In the genomic region with DNA sequence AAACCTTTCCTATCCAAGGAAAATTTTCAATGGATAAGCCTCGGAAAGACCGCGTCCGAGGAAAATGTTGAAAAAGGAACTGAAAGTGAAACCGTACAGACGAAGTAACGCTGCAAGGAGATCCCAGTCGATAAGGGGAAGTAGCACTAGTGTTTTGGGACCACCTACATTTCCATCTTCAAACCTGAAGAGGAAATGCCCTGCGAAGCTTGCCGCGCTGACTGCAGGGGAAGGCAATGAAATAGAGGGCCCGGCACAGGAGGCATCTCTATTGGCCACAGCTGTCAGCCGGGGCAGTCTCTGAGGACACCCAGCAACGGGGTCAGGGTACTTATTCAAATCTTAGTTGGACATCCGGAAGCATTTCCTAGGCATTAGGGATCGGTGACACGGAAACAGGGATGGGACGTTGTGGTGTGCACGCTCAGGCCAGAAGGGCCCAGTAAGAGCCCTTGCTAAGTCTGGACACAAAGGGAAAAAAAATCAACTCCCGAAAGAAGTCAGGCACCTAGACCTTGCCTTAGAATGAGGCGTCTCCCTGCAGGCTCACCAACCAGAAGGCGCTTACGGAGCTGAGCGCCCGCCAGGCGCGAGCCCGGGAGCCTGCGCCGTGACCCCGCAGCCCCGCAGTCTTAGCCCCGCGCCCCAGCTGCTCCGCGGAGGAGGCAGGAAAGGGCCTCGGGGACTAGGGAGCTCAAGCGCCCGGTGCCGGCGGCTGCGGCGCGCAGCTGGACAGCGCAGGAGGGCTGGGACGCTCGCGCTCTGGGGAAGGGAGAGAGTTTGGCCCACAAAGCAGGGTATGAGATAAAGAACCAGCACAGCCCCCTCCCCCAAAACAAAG, we compare ENCODE assay signal across 8 cellular contexts. TPM values are rescaled to one million over a fixed set of nuclear protein-coding genes. Genes with fewer than 3 reads are reported as not detected.
DNase-seq lines count a peak whose midpoint lies in the region; ATAC-seq, FAIRE-seq and TF ChIP-seq lines count a peak whose summit lies in the region.

No MANE protein-coding gene starts in this region.

- DNase-seq in Ammon's horn (ENCODE audit: low spot score), result peak; percentile 70
- peak; percentile 4 for DNase-seq in NCI-H345 treated with DMSO at 0.1 percent for 48 hours (lab: John Stamatoyannopoulos, UW; ENCODE audit: unreplicated experiment)
- peak; percentile 41 for DNase-seq in activated CD4-positive, alpha-beta T cell treated with anti-CD3 and anti-CD28 coated beads for 1 hour
- DNase-seq in dorsolateral prefrontal cortex, result peak in 9 of 10 donors; percentile 28 to 69 (median 60)
- DNase-seq in HepG2 (ENCODE audit: low spot score), result peak; percentile 79
- DNase-seq in stimulated activated CD8-positive, alpha-beta memory T cell treated with anti-CD3 and anti-CD28 coated beads, Interleukin-15, amount 100 ng/mL, for 4 hours (ENCODE audit: low read depth in 2 of 2), result peak; percentile 36 to 42

- intact Hi-C loops in dorsolateral prefrontal cortex (cut with DNase I), result loop anchor here (5.0 to 10.0 kb wide), 5 partner anchors 52 to 350 kb away; a partner anchor contains a TSS
- intact Hi-C loops in HepG2 (cut with micrococcal nuclease; ENCODE audit: unreplicated experiment), result loop anchor here (2.0 kb wide), 1 partner anchor 48 kb away; no protein-coding TSS in a partner anchor

- H3K27me3 ChIP-seq in dorsolateral prefrontal cortex, result no peaks in the 10 kb centered on the region
- H3K27me3 ChIP-seq in HepG2 (ENCODE audit: control insufficient read depth in 1 of 2, insufficient read depth in 2 of 2, low read length in 2 of 2), result no peaks in the 10 kb centered on the region; a peak in 2 of 5 replicates

- no peak for TF ChIP-seq EP300 in HepG2 (IDR thresholded peaks at IDR 0.05; ENCODE audit: low read depth in 2 of 2, low read length in 2 of 2)
- TF ChIP-seq EP300 in HepG2 (CRISPR knock-in tag; IDR thresholded peaks at IDR 0.05; ENCODE audit: borderline replicate concordance), result no peak

- no peaks in the 10 kb centered on the region for H3K9me3 ChIP-seq in HepG2 (ENCODE audit: low read length)

- H3K36me3 ChIP-seq in HepG2 (replicated peaks in 1 of 2; ENCODE audit: control insufficient read depth in 1 of 2, insufficient read depth in 2 of 2, low read length in 2 of 2), result peaks cover 8 to 29% of the 10 kb centered on the region in 2 experiments

- H4K20me1 ChIP-seq in HepG2 (ENCODE audit: insufficient read depth, low read length), result no peaks in the 10 kb centered on the region

- H3K9ac ChIP-seq in HepG2 (ENCODE audit: insufficient read depth, low read depth, low read length), result peak overlapping the region; percentile 87

- H3K27ac ChIP-seq in dorsolateral prefrontal cortex (peak overlapping the region; percentile 88 to 100 (median 98)), HepG2 (ENCODE audit: extremely low read length, insufficient read depth, low read length) (peak overlapping the region; percentile 94)

- TF ChIP-seq RAD21 in HepG2 (CRISPR knock-in tag; IDR thresholded peaks at IDR 0.05), result no peak

- POLR2A ChIA-PET in HepG2 (lab: Yijun Ruan, JAX), result interaction anchor here (0.6 to 4.3 kb wide), 18 partner anchors 10 to 784 kb away, joined by 3 to 60 read pairs (median 4); a partner anchor contains a TSS

- H3K4me2 ChIP-seq in HepG2 (ENCODE audit: low read depth, low read length), result peak overlapping the region; percentile 85

- WGBS in HepG2 (ENCODE audit: low lambda C conversion rate), result under 1% methylated on average over 17 of the region's 48 CpGs

- H3K4me3 ChIP-seq in dorsolateral prefrontal cortex (peak overlapping the region; percentile 62 to 98 (median 92)), HepG2 (replicated peaks in 1 of 3; ENCODE audit: insufficient read depth in 1 of 3, low read depth in 2 of 3, low read length in 3 of 3) (peak overlapping the region; percentile 78 to 84 (median 79))

- TSS peak; percentile 87 for BruUV-seq in HepG2 (replicated peaks; lab: Mats Ljungman, UMichigan)

- in situ Hi-C loops in HepG2 (cut with HindIII; ENCODE audit: extremely low pct_ligation_motif_present, low pct_unique_long_range_greater_than_20kb), result no loop called here

- peak; percentile 60 for FAIRE-seq in HepG2 (lab: Jason Lieb, UNC)

- peak; percentile 62 to 65 for TF ChIP-seq POLR2A in HepG2 (IDR thresholded peaks at IDR 0.05; ENCODE audit: insufficient read depth in 1 of 2, low read depth in 2 of 2, low read length in 2 of 2)

- H3K79me2 ChIP-seq in HepG2 (ENCODE audit: insufficient read depth, low read length), result peaks cover 13% of the 10 kb centered on the region

- no peak overlapping the region for H2AFZ ChIP-seq in HepG2 (ENCODE audit: low read length)

- H3K4me1 ChIP-seq in HepG2 (ENCODE audit: insufficient read depth, low read length), result peaks cover 18% of the 10 kb centered on the region

- TF ChIP-seq CTCF in dorsolateral prefrontal cortex (IDR thresholded peaks at IDR 0.05 in 54 of 56, conservative IDR thresholded peaks at IDR 0.05 in 2 of 56; ENCODE audit: low read depth in 1 of 56, partially characterized antibody in 56 of 56) (peak in 2 of 56 donors; percentile 2 to 8), HepG2 (CRISPR knock-in tag; IDR thresholded peaks at IDR 0.05) (no peak)

- CTCF ChIA-PET in HepG2 (lab: Yijun Ruan, JAX; ENCODE audit: low intra/inter-chr PET ratio, low total read pairs), result no interaction called here

- peak; percentile 49 for ATAC-seq in GM18907 (IDR thresholded peaks at IDR 0.05; ENCODE audit: unreplicated experiment)
- ATAC-seq in HG03108 (IDR thresholded peaks at IDR 0.05; ENCODE audit: unreplicated experiment), result peak; percentile 40
- peak; percentile 86 for ATAC-seq in HepG2

RNA-seq across cellular contexts. Expression of a gene that starts 0.6 kb away (rescaled TPM):
- total RNA-seq in dorsolateral prefrontal cortex (10 to 100 TPM; 46.0 to 87.0 (median 63.2) TPM), HepG2 (2016; rRNA removed; fragmentation: Illumina TruSeq; extraction: Trizol) (32.2 and 39.4 TPM in 2 replicates)
- total RNA-seq in HepG2 (2016; cell fraction: cytosol; rRNA removed; fragmentation: Illumina TruSeq; extraction: Trizol; ENCODE audit: low read depth), result 10.2 and 10.9 TPM in 2 replicates
- total RNA-seq in HepG2 (2016; cell fraction: insoluble cytoplasmic fraction; rRNA removed; fragmentation: Illumina TruSeq; extraction: Trizol), result 35.2 and 38.6 TPM in 2 replicates
- total RNA-seq in HepG2 (2016; cell fraction: membrane; rRNA removed; fragmentation: Illumina TruSeq; extraction: Trizol), result 21.9 and 22.5 TPM in 2 replicates
- 36.9 and 43.8 TPM in 2 replicates for total RNA-seq in HepG2 (2016; cell fraction: nucleus; rRNA removed; fragmentation: Illumina TruSeq; extraction: Trizol)
- 26.9 and 40.0 TPM in 2 replicates for polyA plus RNA-seq in HepG2 (2011; rRNA removed)
- 13.4 and 14.2 TPM in 2 replicates for polyA plus RNA-seq in HepG2 (2011; cell fraction: cytosol; rRNA removed)
- 155 and 169 TPM in 2 replicates for polyA plus RNA-seq in HepG2 (2011; cell fraction: nucleus; rRNA removed)
- polyA plus RNA-seq in HepG2 (2012), result 15.0 and 18.0 TPM in 2 replicates
- polyA plus RNA-seq in HepG2 (2016; cell fraction: cytosol; fragmentation: Illumina TruSeq; extraction: Trizol; ENCODE audit: low read depth), result 5.6 and 6.8 TPM in 2 replicates
- 25.5 and 27.5 TPM in 2 replicates for polyA plus RNA-seq in HepG2 (2016; cell fraction: insoluble cytoplasmic fraction; fragmentation: Illumina TruSeq; extraction: Trizol; ENCODE audit: low read depth)
- polyA plus RNA-seq in HepG2 (2016; cell fraction: membrane; fragmentation: Illumina TruSeq; extraction: Trizol; ENCODE audit: low read depth), result 12.4 and 13.2 TPM in 2 replicates
- 90.2 and 94.9 TPM in 2 replicates for polyA plus RNA-seq in HepG2 (2016; cell fraction: nucleus; fragmentation: Illumina TruSeq; extraction: Trizol; ENCODE audit: insufficient read depth, low read depth)
- polyA minus RNA-seq in HepG2 (2011; rRNA and poly(A)+ RNA removed; ENCODE audit: low replicate concordance), result 71.6 and 214 TPM in 2 replicates
- polyA minus RNA-seq in HepG2 (2011; cell fraction: cytosol; rRNA and poly(A)+ RNA removed), result 13.4 and 14.8 TPM in 2 replicates
- 21.8 and 24.0 TPM in 2 replicates for polyA minus RNA-seq in HepG2 (2011; cell fraction: nucleus; rRNA and poly(A)+ RNA removed)

RNA-seq across cellular contexts. Expression of a gene that starts 6.4 kb away (rescaled TPM):
- total RNA-seq in dorsolateral prefrontal cortex, result 10 to 100 TPM in 115 of 120 experiments, 1 to 10 TPM in 5; 5.0 to 39.7 (median 19.9) TPM
- total RNA-seq in HepG2 (2016; rRNA removed; fragmentation: Illumina TruSeq; extraction: Trizol), result 0.31 TPM in 1 of 2 replicates, not detected in the other
- total RNA-seq in HepG2 (2016; cell fraction: cytosol; rRNA removed; fragmentation: Illumina TruSeq; extraction: Trizol; ENCODE audit: low read depth), result not detected in 2 replicates
- 0.22 TPM in 1 of 2 replicates, not detected in the other for total RNA-seq in HepG2 (2016; cell fraction: insoluble cytoplasmic fraction; rRNA removed; fragmentation: Illumina TruSeq; extraction: Trizol)
- not detected in 2 replicates for total RNA-seq in HepG2 (2016; cell fraction: membrane; rRNA removed; fragmentation: Illumina TruSeq; extraction: Trizol)
- total RNA-seq in HepG2 (2016; cell fraction: nucleus; rRNA removed; fragmentation: Illumina TruSeq; extraction: Trizol), result 0.99 TPM in 1 of 2 replicates, not detected in the other
- 0.15 TPM in 1 of 2 replicates, not detected in the other for polyA plus RNA-seq in HepG2 (2011; rRNA removed)
- polyA plus RNA-seq in HepG2 (2011; cell fraction: cytosol; rRNA removed), result not detected in 2 replicates
- polyA plus RNA-seq in HepG2 (2011; cell fraction: nucleus; rRNA removed), result 0.55 and 0.79 TPM in 2 replicates
- polyA plus RNA-seq in HepG2 (2012), result not detected in 2 replicates
- polyA plus RNA-seq in HepG2 (2016; cell fraction: cytosol; fragmentation: Illumina TruSeq; extraction: Trizol; ENCODE audit: low read depth), result not detected in 2 replicates
- not detected in 2 replicates for polyA plus RNA-seq in HepG2 (2016; cell fraction: insoluble cytoplasmic fraction; fragmentation: Illumina TruSeq; extraction: Trizol; ENCODE audit: low read depth)
- polyA plus RNA-seq in HepG2 (2016; cell fraction: membrane; fragmentation: Illumina TruSeq; extraction: Trizol; ENCODE audit: low read depth), result not detected in 2 replicates
- not detected in 2 replicates for polyA plus RNA-seq in HepG2 (2016; cell fraction: nucleus; fragmentation: Illumina TruSeq; extraction: Trizol; ENCODE audit: insufficient read depth, low read depth)
- 0.28 and 1.2 TPM in 2 replicates for polyA minus RNA-seq in HepG2 (2011; rRNA and poly(A)+ RNA removed; ENCODE audit: low replicate concordance)
- not detected in 2 replicates for polyA minus RNA-seq in HepG2 (2011; cell fraction: cytosol; rRNA and poly(A)+ RNA removed)
- 0.87 and 1.2 TPM in 2 replicates for polyA minus RNA-seq in HepG2 (2011; cell fraction: nucleus; rRNA and poly(A)+ RNA removed)

RNA-seq across cellular contexts. Expression of a gene that starts 24.2 kb away (rescaled TPM):
- total RNA-seq in dorsolateral prefrontal cortex (10 to 100 TPM in 50 of 120 experiments, 1 to 10 TPM in 70; 3.7 to 25.4 (median 8.9) TPM), HepG2 (2016; rRNA removed; fragmentation: Illumina TruSeq; extraction: Trizol) (41.4 and 95.8 TPM in 2 replicates)
- total RNA-seq in HepG2 (2016; cell fraction: cytosol; rRNA removed; fragmentation: Illumina TruSeq; extraction: Trizol; ENCODE audit: low read depth), result 4.5 and 5.4 TPM in 2 replicates
- 42.0 and 91.4 TPM in 2 replicates for total RNA-seq in HepG2 (2016; cell fraction: insoluble cytoplasmic fraction; rRNA removed; fragmentation: Illumina TruSeq; extraction: Trizol)
- 13.3 and 15.6 TPM in 2 replicates for total RNA-seq in HepG2 (2016; cell fraction: membrane; rRNA removed; fragmentation: Illumina TruSeq; extraction: Trizol)
- total RNA-seq in HepG2 (2016; cell fraction: nucleus; rRNA removed; fragmentation: Illumina TruSeq; extraction: Trizol), result 73.4 and 78.1 TPM in 2 replicates
- 105 and 145 TPM in 2 replicates for polyA plus RNA-seq in HepG2 (2011; rRNA removed)
- 97.9 and 106 TPM in 2 replicates for polyA plus RNA-seq in HepG2 (2011; cell fraction: cytosol; rRNA removed)
- polyA plus RNA-seq in HepG2 (2011; cell fraction: nucleus; rRNA removed), result 65.0 and 70.1 TPM in 2 replicates
- 48.5 and 60.7 TPM in 2 replicates for polyA plus RNA-seq in HepG2 (2012)
- polyA plus RNA-seq in HepG2 (2016; cell fraction: cytosol; fragmentation: Illumina TruSeq; extraction: Trizol; ENCODE audit: low read depth), result 4.5 and 4.7 TPM in 2 replicates
- polyA plus RNA-seq in HepG2 (2016; cell fraction: insoluble cytoplasmic fraction; fragmentation: Illumina TruSeq; extraction: Trizol; ENCODE audit: low read depth), result 24.5 and 27.5 TPM in 2 replicates
- 8.6 and 9.1 TPM in 2 replicates for polyA plus RNA-seq in HepG2 (2016; cell fraction: membrane; fragmentation: Illumina TruSeq; extraction: Trizol; ENCODE audit: low read depth)
- 69.9 and 80.4 TPM in 2 replicates for polyA plus RNA-seq in HepG2 (2016; cell fraction: nucleus; fragmentation: Illumina TruSeq; extraction: Trizol; ENCODE audit: insufficient read depth, low read depth)
- polyA minus RNA-seq in HepG2 (2011; rRNA and poly(A)+ RNA removed; ENCODE audit: low replicate concordance), result 95.1 and 327 TPM in 2 replicates
- polyA minus RNA-seq in HepG2 (2011; cell fraction: cytosol; rRNA and poly(A)+ RNA removed), result 74.7 and 90.1 TPM in 2 replicates
- polyA minus RNA-seq in HepG2 (2011; cell fraction: nucleus; rRNA and poly(A)+ RNA removed), result 27.6 and 39.4 TPM in 2 replicates

RNA-seq across cellular contexts. Expression of a gene that starts 24.6 kb away (rescaled TPM):
- total RNA-seq in dorsolateral prefrontal cortex (10 to 100 TPM in 1 of 120 experiments, 1 to 10 TPM in 116, under 1 TPM in 3; 0.67 to 13.9 (median 3.2) TPM), HepG2 (2016; rRNA removed; fragmentation: Illumina TruSeq; extraction: Trizol) (0.20 TPM in 1 of 2 replicates, not detected in the other)
- total RNA-seq in HepG2 (2016; cell fraction: cytosol; rRNA removed; fragmentation: Illumina TruSeq; extraction: Trizol; ENCODE audit: low read depth), result not detected in 2 replicates
- total RNA-seq in HepG2 (2016; cell fraction: insoluble cytoplasmic fraction; rRNA removed; fragmentation: Illumina TruSeq; extraction: Trizol), result 0.07 and 0.37 TPM in 2 replicates
- not detected in 2 replicates for total RNA-seq in HepG2 (2016; cell fraction: membrane; rRNA removed; fragmentation: Illumina TruSeq; extraction: Trizol)
- total RNA-seq in HepG2 (2016; cell fraction: nucleus; rRNA removed; fragmentation: Illumina TruSeq; extraction: Trizol), result 0.16 and 0.34 TPM in 2 replicates
- polyA plus RNA-seq in HepG2 (2011; rRNA removed), result 0.13 and 0.17 TPM in 2 replicates
- polyA plus RNA-seq in HepG2 (2011; cell fraction: cytosol; rRNA removed), result 0.04 and 0.05 TPM in 2 replicates
- polyA plus RNA-seq in HepG2 (2011; cell fraction: nucleus; rRNA removed), result 0.61 and 0.68 TPM in 2 replicates
- polyA plus RNA-seq in HepG2 (2012), result 0.16 and 0.21 TPM in 2 replicates
- polyA plus RNA-seq in HepG2 (2016; cell fraction: cytosol; fragmentation: Illumina TruSeq; extraction: Trizol; ENCODE audit: low read depth), result 0.03 TPM in 1 of 2 replicates, not detected in the other
- 0.07 and 0.09 TPM in 2 replicates for polyA plus RNA-seq in HepG2 (2016; cell fraction: insoluble cytoplasmic fraction; fragmentation: Illumina TruSeq; extraction: Trizol; ENCODE audit: low read depth)
- polyA plus RNA-seq in HepG2 (2016; cell fraction: membrane; fragmentation: Illumina TruSeq; extraction: Trizol; ENCODE audit: low read depth), result 0.03 and 0.05 TPM in 2 replicates
- 0.46 and 0.75 TPM in 2 replicates for polyA plus RNA-seq in HepG2 (2016; cell fraction: nucleus; fragmentation: Illumina TruSeq; extraction: Trizol; ENCODE audit: insufficient read depth, low read depth)
- polyA minus RNA-seq in HepG2 (2011; rRNA and poly(A)+ RNA removed; ENCODE audit: low replicate concordance), result 0.02 and 0.09 TPM in 2 replicates
- polyA minus RNA-seq in HepG2 (2011; cell fraction: cytosol; rRNA and poly(A)+ RNA removed), result not detected in 2 replicates
- 0.13 and 1.2 TPM in 2 replicates for polyA minus RNA-seq in HepG2 (2011; cell fraction: nucleus; rRNA and poly(A)+ RNA removed)

RNA-seq across cellular contexts. Expression of a gene that starts 44.2 kb away (rescaled TPM):
- total RNA-seq in dorsolateral prefrontal cortex (1 to 10 TPM in 1 of 120 experiments, under 1 TPM in 3, not detected in 116; 0.14 to 1.1 (median 0.23) TPM), HepG2 (2016; rRNA removed; fragmentation: Illumina TruSeq; extraction: Trizol) (12.3 and 12.4 TPM in 2 replicates)
- total RNA-seq in HepG2 (2016; cell fraction: cytosol; rRNA removed; fragmentation: Illumina TruSeq; extraction: Trizol; ENCODE audit: low read depth), result 5.2 and 6.1 TPM in 2 replicates
- total RNA-seq in HepG2 (2016; cell fraction: insoluble cytoplasmic fraction; rRNA removed; fragmentation: Illumina TruSeq; extraction: Trizol), result 11.2 and 11.6 TPM in 2 replicates
- 16.6 and 17.2 TPM in 2 replicates for total RNA-seq in HepG2 (2016; cell fraction: membrane; rRNA removed; fragmentation: Illumina TruSeq; extraction: Trizol)
- 7.8 and 11.8 TPM in 2 replicates for total RNA-seq in HepG2 (2016; cell fraction: nucleus; rRNA removed; fragmentation: Illumina TruSeq; extraction: Trizol)
- 5.9 and 9.2 TPM in 2 replicates for polyA plus RNA-seq in HepG2 (2011; rRNA removed)
- polyA plus RNA-seq in HepG2 (2011; cell fraction: cytosol; rRNA removed), result 7.8 and 14.6 TPM in 2 replicates
- 5.3 and 7.3 TPM in 2 replicates for polyA plus RNA-seq in HepG2 (2011; cell fraction: nucleus; rRNA removed)
- 4.5 and 7.4 TPM in 2 replicates for polyA plus RNA-seq in HepG2 (2012)
- polyA plus RNA-seq in HepG2 (2016; cell fraction: cytosol; fragmentation: Illumina TruSeq; extraction: Trizol; ENCODE audit: low read depth), result 3.2 and 3.6 TPM in 2 replicates
- polyA plus RNA-seq in HepG2 (2016; cell fraction: insoluble cytoplasmic fraction; fragmentation: Illumina TruSeq; extraction: Trizol; ENCODE audit: low read depth), result 8.1 and 8.9 TPM in 2 replicates
- polyA plus RNA-seq in HepG2 (2016; cell fraction: membrane; fragmentation: Illumina TruSeq; extraction: Trizol; ENCODE audit: low read depth), result 8.1 and 9.9 TPM in 2 replicates
- polyA plus RNA-seq in HepG2 (2016; cell fraction: nucleus; fragmentation: Illumina TruSeq; extraction: Trizol; ENCODE audit: insufficient read depth, low read depth), result 10.0 and 12.0 TPM in 2 replicates
- 0.30 and 21.8 TPM in 2 replicates for polyA minus RNA-seq in HepG2 (2011; rRNA and poly(A)+ RNA removed; ENCODE audit: low replicate concordance)
- polyA minus RNA-seq in HepG2 (2011; cell fraction: cytosol; rRNA and poly(A)+ RNA removed), result 1.8 and 6.0 TPM in 2 replicates
- 5.8 and 10.3 TPM in 2 replicates for polyA minus RNA-seq in HepG2 (2011; cell fraction: nucleus; rRNA and poly(A)+ RNA removed)

Comparison
In these comparisons a context has a peak if more than half of its experiments do, and no peak if none do; other contexts are left out.
1. Peak in every context shown above with its lines: DNase-seq, ATAC-seq, H3K4me3 ChIP-seq and H3K27ac ChIP-seq.
2. DNase-seq: peak in every context shown above with its lines; median percentile 79 in HepG2; 70 in Ammon's horn; 60 in dorsolateral prefrontal cortex; 41 in activated CD4-positive, alpha-beta T cell treated with anti-CD3 and anti-CD28 coated beads for 1 hour; 39 in stimulated activated CD8-positive, alpha-beta memory T cell treated with anti-CD3 and anti-CD28 coated beads, Interleukin-15, amount 100 ng/mL, for 4 hours; 4 in NCI-H345 treated with DMSO at 0.1 percent for 48 hours.